20 cellular contexts compared by ENCODE assay signal in genomic region chr5:107337281-107337680, GRCh38.
DNase-seq lines count a peak whose midpoint lies in the region; ATAC-seq and TF ChIP-seq lines count a peak whose summit lies in the region.
"Had no signal": no experiment of that assay in that cellular context is flagged by ENCODE, and none has a peak within 500 bp of the region (broad histone marks: within the 10 kb centered on the region; RNA-seq: fewer than 3 reads in every experiment).

No MANE protein-coding gene starts in this region.

- H3K79me2 ChIP-seq in HCT116 (ENCODE audit: insufficient read depth, low read length) (no peaks in the 10 kb centered on the region), PC-3 (ENCODE audit: low read length) (no peaks in the 10 kb centered on the region), smooth muscle cell (ENCODE audit: low read depth) (no peaks in the 10 kb centered on the region), GM23338 (replicated peaks; ENCODE audit: insufficient read depth) (no peaks in the 10 kb centered on the region)

- DNase-seq in HCT116 (ENCODE audit: low read depth, low spot score): peak; percentile 45
- peak; percentile 85 for DNase-seq in PC-3
- DNase-seq in smooth muscle cell (lab: John Stamatoyannopoulos, UW; ENCODE audit: unreplicated experiment): no peak
- DNase-seq in natural killer cell: no peak
- DNase-seq in GM23338 (ENCODE audit: low spot score): no peak
- DNase-seq: activated CD4-positive, alpha-beta T cell treated with anti-CD3 and anti-CD28 coated beads for 48 hours; activated naive CD4-positive, alpha-beta T cell treated with Interleukin-2 at 50 U/mL for 16 hours; Calu3; erythroblast; glutamatergic neuron; lower lobe of right lung; naive thymus-derived CD8-positive, alpha-beta T cell; NCI-H187; NCI-H524 had no signal

- no peak for TF ChIP-seq RAD21 in HCT116 (IDR thresholded peaks at IDR 0.05; ENCODE audit: low read depth)

- no peak overlapping the region for H3K27ac ChIP-seq in HCT116 (ENCODE audit: low read depth, low read length)
- peak overlapping the region; percentile 61 for H3K27ac ChIP-seq in PC-3 (ENCODE audit: low read length)
- H3K27ac ChIP-seq in smooth muscle cell (ENCODE audit: low read depth): peak overlapping the region; percentile 82
- H3K27ac ChIP-seq in GM23338 (ENCODE audit: low read depth): no peak overlapping the region
- H3K27ac ChIP-seq: ascending aorta, lower lobe of right lung, SK-N-MC had no signal

- RAD21 ChIA-PET in HCT116 (lab: Charles Lee; ENCODE audit: low non-redundant PET in 1 of 2, low total read pairs in 2 of 2, uncharacterized antibody in 2 of 2, unreplicated experiment in 2 of 2): no interaction called here

- no peak overlapping the region for H3K4me3 Mint-ChIP-seq in natural killer cell
- no peak overlapping the region for H3K4me3 Mint-ChIP-seq in GM23338
- H3K4me3 Mint-ChIP-seq: dendritic cell treated with granulocyte-macrophage colony-stimulating factor and Interleukin-4, amounts not matched to agents 40 ng/mL and 50 ng/mL, for 4 days; naive thymus-derived CD8-positive, alpha-beta T cell had no signal

- H3K27ac Mint-ChIP-seq in natural killer cell: no peak overlapping the region
- H3K27ac Mint-ChIP-seq in GM23338: no peak overlapping the region
- H3K27ac Mint-ChIP-seq: dendritic cell treated with granulocyte-macrophage colony-stimulating factor and Interleukin-4, amounts not matched to agents 40 ng/mL and 50 ng/mL, for 4 days; naive thymus-derived CD8-positive, alpha-beta T cell had no signal

- CTCF ChIA-PET in HCT116 (lab: Charles Lee) (no interaction called here), PC-3 (lab: Charles Lee) (interaction anchor here (0.7 kb wide), 1 partner anchor 1082 kb away, joined by 9 read pairs; no protein-coding TSS in a partner anchor)

- peaks cover 0 to 4% of the 10 kb centered on the region in 2 donors for H3K4me1 Mint-ChIP-seq in natural killer cell
- peaks cover 6% of the 10 kb centered on the region; the same call in 2 of the 3 replicates for H3K4me1 Mint-ChIP-seq in GM23338
- H3K4me1 Mint-ChIP-seq: naive thymus-derived CD8-positive, alpha-beta T cell had no signal

- TF ChIP-seq POLR2A in HCT116 (IDR thresholded peaks at IDR 0.05; ENCODE audit: borderline replicate concordance, extremely low read depth, insufficient read depth, insufficient read length) (no peak), GM18505 (IDR thresholded peaks at IDR 0.05; ENCODE audit: borderline replicate concordance, extremely low read depth, insufficient read depth, insufficient read length) (no peak)

- ATAC-seq in HCT116: peak; percentile 90
- peak; percentile 100 for ATAC-seq in PC-3
- ATAC-seq in esophagus mucosa: peak; percentile 100
- ATAC-seq in natural killer cell: no peak
- ATAC-seq in GM23338: no peak
- no peak for ATAC-seq in GM18505 (IDR thresholded peaks at IDR 0.05; ENCODE audit: unreplicated experiment)
- ATAC-seq: lower lobe of right lung; naive thymus-derived CD8-positive, alpha-beta T cell had no signal

- peaks cover 0 to 8% of the 10 kb centered on the region in 2 donors for H3K27me3 Mint-ChIP-seq in natural killer cell (ENCODE audit: low read depth in 2 of 2)
- H3K27me3 Mint-ChIP-seq in GM23338 (ENCODE audit: insufficient read depth, low read depth, poor library complexity): no peaks in the 10 kb centered on the region
- H3K27me3 Mint-ChIP-seq: dendritic cell treated with granulocyte-macrophage colony-stimulating factor and Interleukin-4, amounts not matched to agents 40 ng/mL and 50 ng/mL, for 4 days had no signal

- H3K4me3 ChIP-seq in HCT116 (replicated peaks in 1 of 2; ENCODE audit: low read depth in 1 of 2, low read length in 2 of 2) (no peak overlapping the region), PC-3 (ENCODE audit: low read length) (no peak overlapping the region), smooth muscle cell (no peak overlapping the region), GM23338 (no peak overlapping the region)
- H3K4me3 ChIP-seq: ascending aorta, lower lobe of right lung, SK-N-MC, skin epidermis had no signal

- intact Hi-C loops in HCT116 (cut with micrococcal nuclease): no loop called here
- intact Hi-C loops in PC-3 (cut with micrococcal nuclease): no loop called here
- intact Hi-C loops in natural killer cell (cut with micrococcal nuclease): no loop called here

- H3K27me3 ChIP-seq in HCT116 (ENCODE audit: insufficient read depth, low read length) (no peaks in the 10 kb centered on the region), PC-3 (ENCODE audit: low read length) (no peaks in the 10 kb centered on the region), smooth muscle cell (ENCODE audit: low read depth) (no peaks in the 10 kb centered on the region), GM23338 (ENCODE audit: insufficient read depth) (no peaks in the 10 kb centered on the region)
- H3K27me3 ChIP-seq: ascending aorta had no signal

- H3K4me1 ChIP-seq in HCT116 (ENCODE audit: control insufficient read depth in 1 of 2, insufficient read depth in 2 of 2, low read length in 2 of 2) (peaks cover 0 to 11% of the 10 kb centered on the region in 2 experiments; a peak in 2 of 4 replicates), PC-3 (ENCODE audit: insufficient read depth, low read length) (peaks cover 23% of the 10 kb centered on the region), smooth muscle cell (ENCODE audit: low read depth) (no peaks in the 10 kb centered on the region), GM23338 (ENCODE audit: insufficient read depth) (peaks cover 7% of the 10 kb centered on the region)
- H3K4me1 ChIP-seq: ascending aorta, lower lobe of right lung had no signal

- WGBS in smooth muscle cell (ENCODE audit: low lambda C conversion rate): 3% methylated on average over 1 of the region's 1 CpG

- no peak overlapping the region for H3K9ac ChIP-seq in HCT116 (ENCODE audit: low read length)
- no peak overlapping the region for H3K9ac ChIP-seq in PC-3 (ENCODE audit: low read length)
- H3K9ac ChIP-seq in smooth muscle cell (ENCODE audit: low read depth): no peak overlapping the region

- H3F3A ChIP-seq in PC-3 (ENCODE audit: low read length, unreplicated experiment): no peaks in the 10 kb centered on the region
- H3F3A ChIP-seq in smooth muscle cell (ENCODE audit: low read depth): no peaks in the 10 kb centered on the region
- no peaks in the 10 kb centered on the region for H3F3A ChIP-seq in GM23338 (replicated peaks; ENCODE audit: low read depth)

- BruUV-seq in HCT116 (replicated peaks; lab: Mats Ljungman, UMichigan) (no TSS peak), PC-3 (replicated peaks; lab: Mats Ljungman, UMichigan) (no TSS peak)

- H3K9me2 ChIP-seq in HCT116 (ENCODE audit: insufficient read depth) (0 out of 2 replicates have a peak, but pooled peaks cover 2% of the 10 kb centered on the region), PC-3 (replicated peaks; ENCODE audit: low read length) (no peaks in the 10 kb centered on the region), GM23338 (ENCODE audit: insufficient read depth) (no peaks in the 10 kb centered on the region)

- H4K20me1 ChIP-seq in HCT116 (ENCODE audit: insufficient read depth): no peaks in the 10 kb centered on the region
- H4K20me1 ChIP-seq in PC-3 (ENCODE audit: low read length): no peaks in the 10 kb centered on the region
- no peaks in the 10 kb centered on the region for H4K20me1 ChIP-seq in smooth muscle cell (ENCODE audit: low read depth)
- H4K20me1 ChIP-seq in GM23338 (replicated peaks; ENCODE audit: insufficient read depth): no peaks in the 10 kb centered on the region

- TF ChIP-seq CTCF in HCT116 (IDR thresholded peaks at IDR 0.05 in 2 of 3, conservative IDR thresholded peaks at IDR 0.05 in 1 of 3; ENCODE audit: borderline replicate concordance in 1 of 3, insufficient read depth in 1 of 3, low read depth in 2 of 3, low read length in 2 of 3): no peak
- no peak for TF ChIP-seq CTCF in PC-3 (conservative IDR thresholded peaks at IDR 0.05; ENCODE audit: low read depth, low read length)
- TF ChIP-seq CTCF in smooth muscle cell (IDR thresholded peaks at IDR 0.05; ENCODE audit: borderline replicate concordance, insufficient read depth, poor library complexity, severe bottlenecking): no peak
- TF ChIP-seq CTCF in natural killer cell (IDR thresholded peaks at IDR 0.05): no peak
- TF ChIP-seq CTCF in GM23338 (conservative IDR thresholded peaks at IDR 0.05; ENCODE audit: low read depth in 2 of 2): no peak

- POLR2A ChIA-PET in HCT116 (lab: Charles Lee): no interaction called here
- POLR2A ChIA-PET in PC-3 (lab: Charles Lee; ENCODE audit: unreplicated experiment): interaction anchor here (0.5 to 0.6 kb wide), 3 partner anchors 8 to 591 kb away, joined by 3 to 8 read pairs (median 5); no protein-coding TSS in a partner anchor

- no peaks in the 10 kb centered on the region for H3K36me3 Mint-ChIP-seq in natural killer cell
- H3K36me3 Mint-ChIP-seq in GM23338 (ENCODE audit: low read depth): no peaks in the 10 kb centered on the region
- H3K36me3 Mint-ChIP-seq: naive thymus-derived CD8-positive, alpha-beta T cell had no signal

- H3K9me3 ChIP-seq in HCT116 (ENCODE audit: control insufficient read depth in 1 of 2, insufficient read depth in 1 of 2, low read depth in 1 of 2, low read length in 2 of 2): no peaks in the 10 kb centered on the region
- H3K9me3 ChIP-seq in PC-3 (ENCODE audit: low read length): no peaks in the 10 kb centered on the region
- H3K9me3 ChIP-seq in smooth muscle cell (replicated peaks; ENCODE audit: low read depth): no peaks in the 10 kb centered on the region
- H3K9me3 ChIP-seq: ascending aorta, lower lobe of right lung had no signal

- H3K4me2 ChIP-seq in HCT116 (ENCODE audit: low read length) (peak overlapping the region; percentile 13; the same call in 1 of the 2 replicates), PC-3 (ENCODE audit: low read length) (peak overlapping the region; percentile 53), smooth muscle cell (peak overlapping the region; percentile 15), GM23338 (no peak overlapping the region)

- peak overlapping the region; percentile 26 for H2AFZ ChIP-seq in HCT116 (ENCODE audit: low read depth, low read length, poor library complexity, severe bottlenecking)
- H2AFZ ChIP-seq in PC-3 (ENCODE audit: low read length): no peak overlapping the region
- no peak overlapping the region for H2AFZ ChIP-seq in smooth muscle cell (ENCODE audit: low read depth)
- H2AFZ ChIP-seq in GM23338: no peak overlapping the region

- H3K9me3 Mint-ChIP-seq in natural killer cell (no peaks in the 10 kb centered on the region), GM23338 (no peaks in the 10 kb centered on the region)
- H3K9me3 Mint-ChIP-seq: dendritic cell treated with granulocyte-macrophage colony-stimulating factor and Interleukin-4, amounts not matched to agents 40 ng/mL and 50 ng/mL, for 4 days had no signal

- H3K36me3 ChIP-seq in HCT116 (ENCODE audit: control insufficient read depth in 1 of 2, insufficient read depth in 2 of 2, low read length in 2 of 2): no peaks in the 10 kb centered on the region
- H3K36me3 ChIP-seq in PC-3 (ENCODE audit: low read depth, low read length): no peaks in the 10 kb centered on the region
- no peaks in the 10 kb centered on the region for H3K36me3 ChIP-seq in smooth muscle cell (ENCODE audit: low read depth)
- no peaks in the 10 kb centered on the region for H3K36me3 ChIP-seq in GM23338 (ENCODE audit: insufficient read depth)
- H3K36me3 ChIP-seq: ascending aorta, lower lobe of right lung had no signal

TF ChIP-seq in HCT116, 20 proteins besides CTCF, POLR2A, EP300 and RAD21 (continues in another document):
- TF ChIP-seq JUND (IDR thresholded peaks at IDR 0.05): 0 out of 2 replicates have a peak, but pooled peaks have one; percentile 30

TF ChIP-seq in GM23338, 12 proteins besides CTCF, POLR2A, EP300 and RAD21 (continues in another document):
- TF ChIP-seq ZNF331 (CRISPR knock-in tag; IDR thresholded peaks at IDR 0.05; ENCODE audit: low read depth): no peak

Comparison
In these comparisons a context has a peak if more than half of its experiments do, and no peak if none do; other contexts are left out.
1. ATAC-seq: peak in HCT116 (single experiment), PC-3 (single experiment) and esophagus mucosa (single experiment); none in natural killer cell (0 of 3), GM23338 (single experiment) and GM18505 (single experiment).
2. DNase-seq: peak in HCT116 (single experiment) and PC-3 (single experiment); none in smooth muscle cell (single experiment), natural killer cell (single experiment) and GM23338 (single experiment).
3. H3K27ac ChIP-seq: peak in PC-3 (single experiment) and smooth muscle cell (single experiment); none in HCT116 (single experiment) and GM23338 (single experiment).